Comparison of ENCODE assay signal across 10 cellular contexts in the genomic region with DNA sequence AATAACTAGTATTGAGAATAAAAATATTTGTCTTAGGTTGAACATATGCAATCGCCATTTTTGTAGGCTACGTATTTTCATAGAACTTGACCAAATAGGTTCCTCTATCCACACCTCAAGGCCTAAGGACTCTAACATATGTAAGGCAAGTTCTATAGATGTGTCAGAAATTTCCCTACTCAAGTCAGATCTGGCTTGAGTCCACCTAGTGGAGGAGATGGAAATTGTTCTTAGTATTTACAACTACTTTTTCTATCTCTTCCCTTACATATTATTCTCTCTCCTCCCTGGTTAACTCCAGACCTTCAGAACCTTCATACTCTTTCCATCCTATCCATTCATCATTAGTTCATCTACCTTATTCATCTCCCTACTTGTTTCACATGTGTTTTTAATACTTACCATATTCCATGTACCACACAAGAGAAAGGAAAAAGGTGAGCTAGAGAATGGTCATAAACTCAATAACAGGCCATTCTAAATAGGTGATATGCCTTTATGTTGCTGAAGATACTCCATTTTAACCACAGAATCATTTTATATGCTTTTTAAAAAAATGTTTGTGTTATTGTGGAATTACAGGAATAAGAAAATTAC.
DNase-seq lines count a peak whose midpoint lies in the region; ATAC-seq and TF ChIP-seq lines count a peak whose summit lies in the region.
"Had no signal": no experiment of that assay in that cellular context is flagged by ENCODE, and none has a peak within 500 bp of the region (broad histone marks: within the 10 kb centered on the region; RNA-seq: fewer than 3 reads in every experiment).

No MANE protein-coding gene starts in this region.

- no peaks in the 10 kb centered on the region for H3K9me3 Mint-ChIP-seq in progenitor cell of endocrine pancreas (ENCODE audit: low read depth)
- H3K9me3 Mint-ChIP-seq in T-helper 2 cell treated with Interferon-gamma antibody and Interleukin-4, amounts not matched to agents 5 μg/mL and 100 μg/mL, for 36 hours = no peaks in the 10 kb centered on the region
- H3K9me3 Mint-ChIP-seq: activated naive CD4-positive, alpha-beta T cell treated with anti-CD3 and anti-CD28 coated beads, Interleukin-2, amount 50 U/mL, for 72 hours; stimulated activated naive CD8-positive, alpha-beta T cell treated with anti-CD3 and anti-CD28 coated beads, Interleukin-15, Interleukin-2, amounts not matched to agents 100 ng/mL and 50 ng/mL, for 24 hours had no signal

- H3K27ac Mint-ChIP-seq in progenitor cell of endocrine pancreas = no peak overlapping the region
- H3K27ac Mint-ChIP-seq in T-helper 2 cell treated with Interferon-gamma antibody and Interleukin-4, amounts not matched to agents 5 μg/mL and 100 μg/mL, for 36 hours = no peak overlapping the region
- H3K27ac Mint-ChIP-seq: activated naive CD4-positive, alpha-beta T cell treated with anti-CD3 and anti-CD28 coated beads, Interleukin-2, amount 50 U/mL, for 72 hours; stimulated activated naive CD8-positive, alpha-beta T cell treated with anti-CD3 and anti-CD28 coated beads, Interleukin-15, Interleukin-2, amounts not matched to agents 100 ng/mL and 50 ng/mL, for 24 hours had no signal

- no peaks in the 10 kb centered on the region for H3K27me3 Mint-ChIP-seq in progenitor cell of endocrine pancreas
- H3K27me3 Mint-ChIP-seq in T-helper 2 cell treated with Interferon-gamma antibody and Interleukin-4, amounts not matched to agents 5 μg/mL and 100 μg/mL, for 36 hours (ENCODE audit: low read depth) = no peaks in the 10 kb centered on the region
- H3K27me3 Mint-ChIP-seq: stimulated activated naive CD8-positive, alpha-beta T cell treated with anti-CD3 and anti-CD28 coated beads, Interleukin-15, Interleukin-2, amounts not matched to agents 100 ng/mL and 50 ng/mL, for 24 hours had no signal

- ATAC-seq in GM19452 (IDR thresholded peaks at IDR 0.05; ENCODE audit: unreplicated experiment) (peak; percentile 89), HG03439 (IDR thresholded peaks at IDR 0.05; ENCODE audit: unreplicated experiment) (peak; percentile 81), esophagus mucosa (peak; percentile 67)

- no peak overlapping the region for H3K4me3 Mint-ChIP-seq in progenitor cell of endocrine pancreas (ENCODE audit: low read depth)
- H3K4me3 Mint-ChIP-seq in T-helper 2 cell treated with Interferon-gamma antibody and Interleukin-4, amounts not matched to agents 5 μg/mL and 100 μg/mL, for 36 hours = no peak overlapping the region
- H3K4me3 Mint-ChIP-seq: stimulated activated naive CD8-positive, alpha-beta T cell treated with anti-CD3 and anti-CD28 coated beads, Interleukin-15, Interleukin-2, amounts not matched to agents 100 ng/mL and 50 ng/mL, for 24 hours had no signal

- H3K36me3 Mint-ChIP-seq in progenitor cell of endocrine pancreas (ENCODE audit: insufficient read depth) = no peaks in the 10 kb centered on the region
- no peaks in the 10 kb centered on the region for H3K36me3 Mint-ChIP-seq in T-helper 2 cell treated with Interferon-gamma antibody and Interleukin-4, amounts not matched to agents 5 μg/mL and 100 μg/mL, for 36 hours (ENCODE audit: low read depth)
- H3K36me3 Mint-ChIP-seq: activated naive CD4-positive, alpha-beta T cell treated with anti-CD3 and anti-CD28 coated beads, Interleukin-2, amount 50 U/mL, for 72 hours had no signal

- DNase-seq in ELR (ENCODE audit: low read depth) (peak; percentile 74), OCI-M1 (lab: John Stamatoyannopoulos, UW) (peak; percentile 66), progenitor cell of endocrine pancreas (ENCODE audit: low spot score, unreplicated experiment) (no peak), activated gamma-delta T cell treated with Interleukin-2 at 50 U/mL for 16 hours (no peak)
- no peak for DNase-seq in T-helper 2 cell treated with Interferon-gamma antibody and Interleukin-4, amounts not matched to agents 5 μg/mL and 100 μg/mL, for 36 hours (ENCODE audit: low spot score)

- peak; percentile 67 for TF ChIP-seq CTCF in progenitor cell of endocrine pancreas (IDR thresholded peaks at IDR 0.05; ENCODE audit: unreplicated experiment)

- peaks cover 3% of the 10 kb centered on the region for H3K4me1 Mint-ChIP-seq in progenitor cell of endocrine pancreas (ENCODE audit: low read depth)
- no peaks in the 10 kb centered on the region for H3K4me1 Mint-ChIP-seq in T-helper 2 cell treated with Interferon-gamma antibody and Interleukin-4, amounts not matched to agents 5 μg/mL and 100 μg/mL, for 36 hours (ENCODE audit: low read depth)

Comparison
In these comparisons a context has a peak if more than half of its experiments do, and no peak if none do; other contexts are left out.
1. DNase-seq: peak in ELR (single experiment) and OCI-M1 (single experiment); none in progenitor cell of endocrine pancreas (single experiment), T-helper 2 cell treated with Interferon-gamma antibody and Interleukin-4, amounts not matched to agents 5 μg/mL and 100 μg/mL, for 36 hours (single experiment) and activated gamma-delta T cell treated with Interleukin-2 at 50 U/mL for 16 hours (single experiment).
2. Peak in every context shown above with its lines, with median percentiles within 50 percentile points of each other: ATAC-seq.